In the genomic region with DNA sequence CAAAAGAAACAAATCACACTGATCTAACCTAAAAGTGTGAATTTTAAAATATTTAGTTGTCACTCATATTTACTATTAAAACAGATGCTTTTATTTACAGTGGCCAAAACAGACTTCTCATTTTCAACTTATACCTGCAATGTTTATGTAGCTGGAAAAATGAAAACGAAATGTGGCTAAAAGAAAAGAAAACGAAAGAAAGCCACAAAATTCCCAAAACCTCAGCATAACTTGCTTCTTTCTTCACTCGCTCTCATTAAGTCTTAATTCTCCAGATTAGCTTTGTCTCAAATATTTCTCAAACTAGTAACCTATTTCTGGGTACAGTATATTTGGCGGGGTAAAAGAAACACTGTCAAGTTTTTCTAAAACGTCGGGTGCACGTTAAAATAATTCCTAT, we compare ENCODE assay signal across 8 cellular contexts. TPM values are rescaled to one million over a fixed set of nuclear protein-coding genes. Genes with fewer than 3 reads are reported as not detected.
A peak's percentile ranks its signal among the peaks of the same experiment; 100 is the strongest.
DNase-seq lines count a peak whose midpoint lies in the region; ATAC-seq and TF ChIP-seq lines count a peak whose summit lies in the region.

No MANE protein-coding gene starts in this region.

- H4K20me1 ChIP-seq in OCI-LY3 (ENCODE audit: insufficient read depth, low read length): peaks cover 6% of the 10 kb centered on the region; the same call in 1 of the 2 replicates

- no peak overlapping the region for H3K4ac ChIP-seq in neuronal stem cell (ENCODE audit: low read length)

- H3K9ac ChIP-seq in OCI-LY3 (ENCODE audit: low read length): peak overlapping the region; percentile 89
- H3K9ac ChIP-seq in neuronal stem cell (ENCODE audit: low read depth, low read length, poor library complexity): no peak overlapping the region

- H3K18ac ChIP-seq in neuronal stem cell (ENCODE audit: low read length): no peak overlapping the region

- H3K36me3 Mint-ChIP-seq in CD4-positive, alpha-beta T cell (ENCODE audit: low read depth): peaks cover 42% of the 10 kb centered on the region
- H3K36me3 Mint-ChIP-seq in endothelial cell (ENCODE audit: low read depth, unreplicated experiment): no peaks in the 10 kb centered on the region

- no peak for DNase-seq in CD4-positive, alpha-beta T cell
- no peak for DNase-seq in endothelial cell (ENCODE audit: low spot score)
- no peak for DNase-seq in neuronal stem cell (ENCODE audit: low spot score)
- DNase-seq in HCEC 1CT: no peak
- DNase-seq in A172 (ENCODE audit: low spot score): no peak
- no peak for DNase-seq in GM10248 (ENCODE audit: extremely low spot score)
- DNase-seq in SIG-M5 (lab: John Stamatoyannopoulos, UW): no peak

- no peaks in the 10 kb centered on the region for H3K27me3 ChIP-seq in CD4-positive, alpha-beta T cell (ENCODE audit: control insufficient read depth, insufficient read depth, low read length)
- H3K27me3 ChIP-seq in OCI-LY3 (ENCODE audit: low read depth, low read length): no peaks in the 10 kb centered on the region
- H3K27me3 ChIP-seq in neuronal stem cell (ENCODE audit: control insufficient read depth in 3 of 3, insufficient read depth in 3 of 3, low read depth in 1 of 3, low read length in 3 of 3): no peaks in the 10 kb centered on the region

- H3K4me2 ChIP-seq in OCI-LY3 (ENCODE audit: low read length) (peak overlapping the region; percentile 86), neuronal stem cell (ENCODE audit: insufficient read depth, low read length, poor library complexity, severe bottlenecking) (no peak overlapping the region)

- no peak for ATAC-seq in CD4-positive, alpha-beta T cell (ENCODE audit: poor library complexity)

- POLR2A ChIA-PET in CD4-positive, alpha-beta T cell (lab: Charles Lee): interaction anchor here (1.3 to 2.1 kb wide), 5 partner anchors 97 to 268 kb away, joined by 3 to 11 read pairs (median 6); a partner anchor contains a TSS
- POLR2A ChIA-PET in GM10248 (lab: Yijun Ruan, JAX): interaction anchor here (0.6 to 0.7 kb wide), 2 partner anchors 252 to 923 kb away, joined by 3 read pairs; no protein-coding TSS in a partner anchor

- peaks cover 12% of the 10 kb centered on the region for H3K36me3 ChIP-seq in OCI-LY3 (replicated peaks; ENCODE audit: low read depth, low read length)
- peaks cover 2 to 39% of the 10 kb centered on the region in 2 donors for H3K36me3 ChIP-seq in neuronal stem cell (replicated peaks in 1 of 2; ENCODE audit: control insufficient read depth in 2 of 2, insufficient read depth in 2 of 2, low read length in 2 of 2)

- peak overlapping the region; percentile 92 for H3K27ac Mint-ChIP-seq in CD4-positive, alpha-beta T cell
- H3K27ac Mint-ChIP-seq in endothelial cell (ENCODE audit: unreplicated experiment): peak overlapping the region; percentile 100

- H3K9me3 Mint-ChIP-seq in CD4-positive, alpha-beta T cell: no peaks in the 10 kb centered on the region
- H3K9me3 Mint-ChIP-seq in endothelial cell (ENCODE audit: unreplicated experiment): no peaks in the 10 kb centered on the region

- no peak overlapping the region for H4K91ac ChIP-seq in neuronal stem cell (ENCODE audit: low read depth, low read length, poor library complexity)

- H2BK120ac ChIP-seq in neuronal stem cell (ENCODE audit: low read depth, low read length): no peak overlapping the region

- H3K27ac ChIP-seq in CD4-positive, alpha-beta T cell (ENCODE audit: low read depth, low read length): no peak overlapping the region
- H3K27ac ChIP-seq in OCI-LY3 (ENCODE audit: low read length) (peak overlapping the region; percentile 30), neuronal stem cell (replicated peaks; ENCODE audit: low read length) (no peak overlapping the region)

- H3K27me3 Mint-ChIP-seq in CD4-positive, alpha-beta T cell: no peaks in the 10 kb centered on the region
- H3K27me3 Mint-ChIP-seq in endothelial cell (ENCODE audit: unreplicated experiment): peaks cover 3% of the 10 kb centered on the region

- no peak overlapping the region for H2AK5ac ChIP-seq in neuronal stem cell (ENCODE audit: low read depth, low read length)

- peaks cover 69% of the 10 kb centered on the region for H3K4me1 Mint-ChIP-seq in CD4-positive, alpha-beta T cell (ENCODE audit: low read depth)
- H3K4me1 Mint-ChIP-seq in endothelial cell (ENCODE audit: unreplicated experiment): peaks cover 32% of the 10 kb centered on the region

- CTCF ChIA-PET in CD4-positive, alpha-beta T cell (lab: Charles Lee): no interaction called here
- CTCF ChIA-PET in GM10248 (lab: Yijun Ruan, JAX): interaction anchor here (1.2 to 2.0 kb wide), 6 partner anchors 10 to 582 kb away, joined by 3 to 8 read pairs (median 4); no protein-coding TSS in a partner anchor

- peak overlapping the region; percentile 99 for H3K4me3 Mint-ChIP-seq in CD4-positive, alpha-beta T cell
- H3K4me3 Mint-ChIP-seq in endothelial cell (ENCODE audit: unreplicated experiment): peak overlapping the region; percentile 100

- H3K79me2 ChIP-seq in OCI-LY3 (ENCODE audit: low read length): peaks cover 66% of the 10 kb centered on the region

- H4K8ac ChIP-seq in neuronal stem cell (ENCODE audit: low read depth, low read length): no peak overlapping the region

- H3K23ac ChIP-seq in neuronal stem cell (ENCODE audit: low read depth, low read length, poor library complexity): no peak overlapping the region

- H2AFZ ChIP-seq in OCI-LY3 (ENCODE audit: low read depth, low read length): no peak overlapping the region
- peak overlapping the region; percentile 70 for H2AFZ ChIP-seq in neuronal stem cell (ENCODE audit: low read length)

- H3K79me1 ChIP-seq in neuronal stem cell (ENCODE audit: low read depth, low read length): no peaks in the 10 kb centered on the region

- no peak overlapping the region for H2BK5ac ChIP-seq in neuronal stem cell (ENCODE audit: low read length)

- H3K4me1 ChIP-seq in OCI-LY3 (ENCODE audit: low read length) (peaks cover 21% of the 10 kb centered on the region), neuronal stem cell (ENCODE audit: control insufficient read depth in 2 of 2, insufficient read depth in 1 of 2, low read depth in 1 of 2, low read length in 2 of 2) (peaks cover 2 to 3% of the 10 kb centered on the region in 2 donors)

- H2BK15ac ChIP-seq in neuronal stem cell (ENCODE audit: low read length): no peak overlapping the region

- no peak overlapping the region for H3K14ac ChIP-seq in neuronal stem cell (ENCODE audit: low read length)

- H3K4me3 ChIP-seq in OCI-LY3 (ENCODE audit: low read length): peak overlapping the region; percentile 75
- peak overlapping the region; percentile 90 to 97 for H3K4me3 ChIP-seq in neuronal stem cell (ENCODE audit: low read length in 2 of 2)

- H2BK12ac ChIP-seq in neuronal stem cell (ENCODE audit: low read length): no peak overlapping the region

- no peak for TF ChIP-seq CTCF in CD4-positive, alpha-beta T cell (IDR thresholded peaks at IDR 0.05)
- TF ChIP-seq CTCF in OCI-LY3 (IDR thresholded peaks at IDR 0.05; ENCODE audit: low read depth, low read length) (no peak), endothelial cell (IDR thresholded peaks at IDR 0.05; ENCODE audit: unreplicated experiment) (no peak), GM10248 (IDR thresholded peaks at IDR 0.05; ENCODE audit: control extremely low read depth, extremely low read depth, low read depth, missing control alignments) (no peak)

- no peaks in the 10 kb centered on the region for H3K9me3 ChIP-seq in CD4-positive, alpha-beta T cell (ENCODE audit: control insufficient read depth, low read length)
- H3K9me3 ChIP-seq in OCI-LY3 (ENCODE audit: insufficient read depth, low read length) (no peaks in the 10 kb centered on the region), neuronal stem cell (replicated peaks in 1 of 2; ENCODE audit: control insufficient read depth in 2 of 2, insufficient read depth in 1 of 2, low read depth in 1 of 2, low read length in 2 of 2) (peaks cover 0 to 28% of the 10 kb centered on the region in 2 donors)

- intact Hi-C loops in CD4-positive, alpha-beta T cell (cut with DNase I, micrococcal nuclease): loop anchor here (2.0 to 10.0 kb wide), 9 partner anchors 96 to 1197 kb away; a partner anchor contains a TSS

- WGBS in neuronal stem cell (ENCODE audit: extremely low coverage in 2 of 2, insufficient read length in 2 of 2, insufficient replicate concordance in 1 of 2), 2 donors: no CpG with 5 or more reads among the region's 7 CpGs

RNA-seq across cellular contexts. Expression of a gene that starts 0.7 kb away (rescaled TPM):
- 1 to 10 TPM; 6.4 to 9.9 TPM for total RNA-seq in CD4-positive, alpha-beta T cell
- total RNA-seq in endothelial cell (ENCODE audit: unreplicated experiment): 23.0 TPM
- polyA plus RNA-seq in neuronal stem cell (2013, experiment 1 of 2): 93.9 TPM
- polyA plus RNA-seq in neuronal stem cell (2013, experiment 2 of 2): 93.8 TPM
- 25.0 and 25.5 TPM in 2 replicates for total RNA-seq in A172 (2014; rRNA removed; shearing (Covaris generic))
